ENCODE assay signal across 1 cellular context in the genomic region with DNA sequence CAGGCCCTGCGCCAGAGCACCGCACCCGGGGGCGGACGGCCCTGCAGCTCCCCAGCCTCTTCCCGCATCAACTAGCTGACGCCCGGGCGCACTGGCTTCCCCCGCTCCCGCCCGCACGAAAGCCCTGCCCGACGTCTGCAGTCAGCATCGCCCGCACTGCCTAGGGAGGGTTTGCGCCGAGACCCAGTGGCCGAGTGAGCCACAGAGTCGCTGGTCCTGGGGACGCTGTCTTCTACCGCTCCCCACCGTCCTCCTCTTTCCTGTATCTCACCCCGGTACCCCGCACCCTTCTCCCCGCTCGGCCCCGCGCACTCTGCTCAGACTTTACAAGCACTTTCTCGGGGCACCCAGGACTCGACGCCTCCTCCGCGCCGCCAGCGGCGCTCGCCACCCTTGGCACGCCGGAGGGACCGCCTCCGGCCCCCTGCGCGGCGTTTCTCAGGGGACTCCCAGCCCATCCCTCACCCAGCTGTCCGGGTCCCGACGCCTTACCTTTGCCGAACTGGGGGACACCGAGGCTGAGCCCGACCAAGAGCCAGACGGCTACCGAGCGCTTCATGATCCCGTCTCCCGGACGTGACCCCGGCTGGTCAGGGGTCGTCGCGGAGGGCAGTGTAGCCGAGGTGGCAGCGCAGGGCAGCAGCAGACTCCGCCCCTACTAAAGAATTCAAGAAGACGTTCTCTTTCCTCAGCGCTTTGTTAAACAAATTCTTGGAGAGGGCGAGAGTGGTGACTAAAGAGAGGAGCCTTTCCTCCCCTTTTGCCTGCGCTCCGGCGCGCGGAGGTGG.
TF ChIP-seq lines count a peak whose summit lies in the region.

No MANE protein-coding gene starts in this region.

TF ChIP-seq in HepG2, 621 proteins besides CTCF, POLR2A, EP300 and RAD21 (continued from another document):
- TF ChIP-seq, protein P1, sequence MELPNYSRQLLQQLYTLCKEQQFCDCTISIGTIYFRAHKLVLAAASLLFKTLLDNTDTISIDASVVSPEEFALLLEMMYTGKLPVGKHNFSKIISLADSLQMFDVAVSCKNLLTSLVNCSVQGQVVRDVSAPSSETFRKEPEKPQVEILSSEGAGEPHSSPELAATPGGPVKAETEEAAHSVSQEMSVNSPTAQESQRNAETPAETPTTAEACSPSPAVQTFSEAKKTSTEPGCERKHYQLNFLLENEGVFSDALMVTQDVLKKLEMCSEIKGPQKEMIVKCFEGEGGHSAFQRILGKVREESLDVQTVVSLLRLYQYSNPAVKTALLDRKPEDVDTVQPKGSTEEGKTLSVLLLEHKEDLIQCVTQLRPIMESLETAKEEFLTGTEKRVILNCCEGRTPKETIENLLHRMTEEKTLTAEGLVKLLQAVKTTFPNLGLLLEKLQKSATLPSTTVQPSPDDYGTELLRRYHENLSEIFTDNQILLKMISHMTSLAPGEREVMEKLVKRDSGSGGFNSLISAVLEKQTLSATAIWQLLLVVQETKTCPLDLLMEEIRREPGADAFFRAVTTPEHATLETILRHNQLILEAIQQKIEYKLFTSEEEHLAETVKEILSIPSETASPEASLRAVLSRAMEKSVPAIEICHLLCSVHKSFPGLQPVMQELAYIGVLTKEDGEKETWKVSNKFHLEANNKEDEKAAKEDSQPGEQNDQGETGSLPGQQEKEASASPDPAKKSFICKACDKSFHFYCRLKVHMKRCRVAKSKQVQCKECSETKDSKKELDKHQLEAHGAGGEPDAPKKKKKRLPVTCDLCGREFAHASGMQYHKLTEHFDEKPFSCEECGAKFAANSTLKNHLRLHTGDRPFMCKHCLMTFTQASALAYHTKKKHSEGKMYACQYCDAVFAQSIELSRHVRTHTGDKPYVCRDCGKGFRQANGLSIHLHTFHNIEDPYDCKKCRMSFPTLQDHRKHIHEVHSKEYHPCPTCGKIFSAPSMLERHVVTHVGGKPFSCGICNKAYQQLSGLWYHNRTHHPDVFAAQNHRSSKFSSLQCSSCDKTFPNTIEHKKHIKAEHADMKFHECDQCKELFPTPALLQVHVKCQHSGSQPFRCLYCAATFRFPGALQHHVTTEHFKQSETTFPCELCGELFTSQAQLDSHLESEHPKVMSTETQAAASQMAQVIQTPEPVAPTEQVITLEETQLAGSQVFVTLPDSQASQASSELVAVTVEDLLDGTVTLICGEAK (IDR thresholded peaks at IDR 0.05): no peak
- TF ChIP-seq, protein P1 (CRISPR knock-in tag; IDR thresholded peaks at IDR 0.05): no peak
